ENCODE assay signal across 29 cellular contexts in the genomic region with DNA sequence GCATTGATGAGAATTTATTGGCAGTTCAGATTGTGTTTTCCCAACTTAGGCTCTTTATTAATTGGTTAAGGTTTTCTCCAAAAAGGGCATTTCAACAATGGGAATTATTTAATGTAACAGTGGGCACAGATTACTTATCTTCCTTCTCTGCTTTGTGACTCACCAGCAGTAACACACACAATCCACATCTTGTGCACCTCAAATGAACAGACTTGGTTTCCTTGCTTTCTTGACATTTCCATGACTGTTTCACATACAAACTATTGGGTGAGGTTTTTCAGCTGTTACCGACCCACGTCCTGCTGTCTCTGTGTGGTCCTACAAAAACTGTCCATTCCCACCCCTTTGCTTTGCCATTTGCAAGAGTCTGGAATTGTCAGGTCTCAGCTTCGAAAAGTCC. TPM values are rescaled to one million over a fixed set of nuclear protein-coding genes. Genes with fewer than 3 reads are reported as not detected.
DNase-seq lines count a peak whose midpoint lies in the region; ATAC-seq and TF ChIP-seq lines count a peak whose summit lies in the region.
"Had no signal": no experiment of that assay in that cellular context is flagged by ENCODE, and none has a peak within 500 bp of the region (broad histone marks: within the 10 kb centered on the region; RNA-seq: fewer than 3 reads in every experiment).

No MANE protein-coding gene starts in this region.

- no peak overlapping the region for H3K9ac ChIP-seq in GM23248

- H3K4me1 Mint-ChIP-seq in osteocyte (ENCODE audit: unreplicated experiment): peaks cover 76% of the 10 kb centered on the region

- 97% methylated on average over 3 of the region's 3 CpGs for WGBS in GM23248 (ENCODE audit: low coverage in 1 of 2, low lambda C conversion rate in 2 of 2, missing lambda C conversion rate in 2 of 2), 2 experiments
- 89 to 94% methylated on average over 3 of the region's 3 CpGs for WGBS in sigmoid colon, 2 donors

- peaks cover 57% of the 10 kb centered on the region for H3K36me3 Mint-ChIP-seq in osteocyte (ENCODE audit: unreplicated experiment)

- no peak for TF ChIP-seq POLR2A in sigmoid colon (IDR thresholded peaks at IDR 0.05)

- TF ChIP-seq EP300 in sigmoid colon (IDR thresholded peaks at IDR 0.05): no peak

- DNase-seq in GM23248 (no peak), SJSA1 (ENCODE audit: low read depth in 1 of 2, low spot score in 2 of 2) (peak in 1 of 2 experiments; percentile 49), fibroblast of the aortic adventitia (ENCODE audit: low read depth) (peak; percentile 44), osteocyte (ENCODE audit: extremely low spot score, unreplicated experiment) (no peak), SKM-1 (lab: John Stamatoyannopoulos, UW; ENCODE audit: unreplicated experiment) (no peak), Right ventricle myocardium superior (no peak), inferior parietal cortex (ENCODE audit: extremely low spot score) (no peak), sigmoid colon (no peak)
- DNase-seq: Caco-2; CD8-positive, alpha-beta T cell; DMS79; EL; GDM1; H9; MM.1S; NCI-H1048; NCI-H1417; NCI-H1694; NCI-H2081; NCI-H2227 treated with DMSO at 0.1 percent for 48 hours; NCI-H526 treated with DMSO at 0.1 percent for 48 hours; PC-9 had no signal

- H4K20me1 ChIP-seq in GM23248 (ENCODE audit: insufficient read depth): no peaks in the 10 kb centered on the region

- H3K4me3 Mint-ChIP-seq in osteocyte (ENCODE audit: unreplicated experiment): no peak overlapping the region
- H3K4me3 Mint-ChIP-seq: B cell; CD8-positive, alpha-beta T cell; GM23338; H9 had no signal

- ATAC-seq in Right ventricle myocardium superior (ENCODE audit: poor library complexity): no peak
- ATAC-seq: CD8-positive, alpha-beta T cell; GM12878; GM23338; HepG2; K562; Right ventricle myocardium inferior had no signal

- peak overlapping the region; percentile 88 for H3K27ac Mint-ChIP-seq in osteocyte (ENCODE audit: unreplicated experiment)
- H3K27ac Mint-ChIP-seq: B cell; CD8-positive, alpha-beta T cell; GM23338; H9 had no signal

- H3F3A ChIP-seq in GM23248 (ENCODE audit: insufficient read depth): peaks cover 96% of the 10 kb centered on the region

- no peaks in the 10 kb centered on the region for H3K9me3 Mint-ChIP-seq in osteocyte (ENCODE audit: unreplicated experiment)
- H3K9me3 Mint-ChIP-seq: CD8-positive, alpha-beta T cell; GM23338; H9 had no signal

- H3K36me3 ChIP-seq in GM23248 (ENCODE audit: low read depth) (peaks cover 75% of the 10 kb centered on the region), SJSA1 (peaks cover 76% of the 10 kb centered on the region), sigmoid colon (peaks cover 0 to 41% (median 5%) of the 10 kb centered on the region in 4 donors)

- H3K27ac ChIP-seq in GM23248 (peak overlapping the region; percentile 84), SJSA1 (peak overlapping the region; percentile 78), sigmoid colon (no peak overlapping the region)
- H3K27ac ChIP-seq: C4-2B, PC-9 had no signal

- no peaks in the 10 kb centered on the region for H3K27me3 ChIP-seq in GM23248 (replicated peaks; ENCODE audit: insufficient read depth)
- H3K27me3 ChIP-seq in SJSA1 (replicated peaks): no peaks in the 10 kb centered on the region
- H3K27me3 ChIP-seq in sigmoid colon: no peaks in the 10 kb centered on the region

- H3K4me2 ChIP-seq in GM23248 (ENCODE audit: unreplicated experiment): peak overlapping the region; percentile 19
- H3K4me2 ChIP-seq: GM23338, PC-9 had no signal

- no peaks in the 10 kb centered on the region for H3K9me2 ChIP-seq in GM23248 (ENCODE audit: insufficient read depth)

- H3K4me3 ChIP-seq in GM23248 (no peak overlapping the region), SJSA1 (no peak overlapping the region), fibroblast of the aortic adventitia (ENCODE audit: low read depth, low read length) (no peak overlapping the region), sigmoid colon (no peak overlapping the region)
- H3K4me3 ChIP-seq: GM12878, GM23338, K562, PC-9 had no signal

- TF ChIP-seq CTCF in fibroblast of the aortic adventitia (IDR thresholded peaks at IDR 0.05; ENCODE audit: insufficient read depth, low read length) (no peak), osteocyte (IDR thresholded peaks at IDR 0.05) (no peak), sigmoid colon (IDR thresholded peaks at IDR 0.05) (no peak)

- no peak overlapping the region for H2AFZ ChIP-seq in GM23248
- H2AFZ ChIP-seq: GM23338, PC-9 had no signal

- no peaks in the 10 kb centered on the region for H3K27me3 Mint-ChIP-seq in osteocyte (ENCODE audit: unreplicated experiment)
- H3K27me3 Mint-ChIP-seq: B cell had no signal

- no peaks in the 10 kb centered on the region for H3K9me3 ChIP-seq in GM23248 (ENCODE audit: low read depth)
- H3K9me3 ChIP-seq in SJSA1 (replicated peaks): no peaks in the 10 kb centered on the region
- no peaks in the 10 kb centered on the region for H3K9me3 ChIP-seq in sigmoid colon
- H3K9me3 ChIP-seq: Caco-2 had no signal

- H3K4me1 ChIP-seq in GM23248 (ENCODE audit: insufficient read depth): peaks cover 65% of the 10 kb centered on the region
- H3K4me1 ChIP-seq in SJSA1 (replicated peaks): peaks cover 72% of the 10 kb centered on the region
- no peaks in the 10 kb centered on the region for H3K4me1 ChIP-seq in sigmoid colon

- H3K79me2 ChIP-seq in GM23248 (ENCODE audit: insufficient read depth): peaks cover 8% of the 10 kb centered on the region; the same call in 1 of the 2 replicates

- in situ Hi-C loops in GM23248 (cut with MboI): no loop called here

- intact Hi-C loops in Right ventricle myocardium superior (cut with DNase I): no loop called here
- intact Hi-C loops in sigmoid colon (cut with DNase I): no loop called here

RNA-seq across cellular contexts. Expression of gene CCNI, which starts 38.1 kb away (rescaled TPM):
- total RNA-seq in GM23248 (2014; rRNA removed; shearing (Covaris generic)): 121 and 125 TPM in 2 replicates
- 158 and 166 TPM in 2 replicates for polyA plus RNA-seq in GM23248 (2016; fragmentation: Nextera tagmentation; extraction: Ambion mirVana)
- 94.5 and 181 TPM in 2 replicates for total RNA-seq in SJSA1 (2014; rRNA removed; shearing (Covaris generic))
- total RNA-seq in fibroblast of the aortic adventitia (ENCODE audit: low replicate concordance): 136 and 190 TPM in 2 replicates
- 320 and 329 TPM in 2 replicates for total RNA-seq in osteocyte
- 242 TPM for total RNA-seq in Right ventricle myocardium superior
- 100 to 1,000 TPM; 248 to 339 (median 288) TPM for total RNA-seq in sigmoid colon
- polyA plus RNA-seq in sigmoid colon: 100 to 1,000 TPM; 118 to 218 (median 130) TPM

Comparison
In these comparisons a context has a peak if more than half of its experiments do, and no peak if none do; other contexts are left out.
1. H3K27ac ChIP-seq: peak in GM23248 (single experiment) and SJSA1 (single experiment); none in sigmoid colon (0 of 4).